14 cellular contexts compared by ENCODE assay signal in the genomic region with DNA sequence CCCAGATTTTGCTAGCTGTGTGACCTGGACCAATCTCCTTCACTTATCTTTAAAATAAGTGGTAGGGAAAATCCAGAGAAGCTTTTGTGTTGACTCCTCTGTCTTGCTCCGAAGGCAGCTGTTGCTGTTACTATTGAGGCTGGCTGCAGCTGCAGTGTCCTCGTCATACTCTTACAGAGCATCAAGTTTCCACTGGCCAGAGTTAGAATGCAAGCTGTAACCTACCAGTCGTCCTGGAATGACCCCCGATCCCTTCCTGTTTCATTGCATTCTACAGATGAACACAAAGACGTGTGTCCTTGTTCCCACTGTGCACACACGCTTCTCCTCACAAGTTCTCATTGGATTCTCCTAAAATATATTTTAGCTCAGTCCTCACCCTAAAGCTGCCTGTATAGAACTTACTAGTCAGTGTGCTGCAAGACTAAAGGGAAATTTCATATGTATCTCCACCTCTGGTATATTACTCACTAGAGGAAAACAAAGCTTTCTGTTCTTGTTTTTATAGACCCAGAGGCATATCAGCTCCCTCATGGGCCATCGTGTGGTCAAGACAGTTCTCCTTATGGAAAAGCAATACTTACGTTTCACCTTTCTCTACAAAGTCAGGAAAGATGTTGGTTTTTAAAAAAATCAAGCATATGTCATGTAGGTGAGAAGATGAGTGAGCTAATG.
DNase-seq lines count a peak whose midpoint lies in the region; ATAC-seq and TF ChIP-seq lines count a peak whose summit lies in the region.
"Had no signal": no experiment of that assay in that cellular context is flagged by ENCODE, and none has a peak within 500 bp of the region (broad histone marks: within the 10 kb centered on the region; RNA-seq: fewer than 3 reads in every experiment).

No MANE protein-coding gene starts in this region.

- TF ChIP-seq CTCF in choroid plexus epithelial cell (conservative IDR thresholded peaks at IDR 0.05; ENCODE audit: low read depth, low read length): no peak

- DNase-seq in DMS 273 (lab: John Stamatoyannopoulos, UW; ENCODE audit: unreplicated experiment) (peak; percentile 12), DMS 273 treated with DMSO at 0.1 percent for 48 hours (lab: John Stamatoyannopoulos, UW) (no peak), choroid plexus epithelial cell (ENCODE audit: low read depth) (peak; percentile 69), left kidney (ENCODE audit: low read depth, low spot score) (peak; percentile 69), stromal cell of bone marrow (ENCODE audit: low read depth) (peak; percentile 45), cerebellar nuclear complex (lab: John Stamatoyannopoulos, UW) (no peak)
- DNase-seq in activated CD4-positive, alpha-beta T cell treated with anti-CD3 and anti-CD28 coated beads, Interleukin-2, amount 50 U/mL, for 48 hours: no peak
- DNase-seq: activated CD4-positive, alpha-beta memory T cell treated with anti-CD3 and anti-CD28 coated beads, Interleukin-2, amount 10 ng/mL, durations not matched to agents 7 days and 5 days; activated gamma-delta T cell; COR-L47; NCI-H226; Peyer's patch; T-helper 9 cell had no signal

- ATAC-seq in GM18498 (IDR thresholded peaks at IDR 0.05; ENCODE audit: unreplicated experiment): no peak

- H3K4me3 ChIP-seq in choroid plexus epithelial cell (ENCODE audit: low read depth, low read length): no peak overlapping the region
- H3K4me3 ChIP-seq: Peyer's patch had no signal

Comparison
In these comparisons a context has a peak if more than half of its experiments do, and no peak if none do; other contexts are left out.
1. DNase-seq: peak in DMS 273 (single experiment), choroid plexus epithelial cell (single experiment), left kidney (single experiment) and stromal cell of bone marrow (single experiment); none in DMS 273 treated with DMSO at 0.1 percent for 48 hours (single experiment), activated CD4-positive, alpha-beta T cell treated with anti-CD3 and anti-CD28 coated beads, Interleukin-2, amount 50 U/mL, for 48 hours (0 of 2) and cerebellar nuclear complex (0 of 2).